In genomic region chr3:156160653-156161052, GRCh38 we compare ENCODE assay signal across 11 cellular contexts. TPM values are rescaled to one million over a fixed set of nuclear protein-coding genes. Genes with fewer than 3 reads are reported as not detected.
A peak's percentile ranks its signal among the peaks of the same experiment; 100 is the strongest.
DNase-seq lines count a peak whose midpoint lies in the region; ATAC-seq, FAIRE-seq and TF ChIP-seq lines count a peak whose summit lies in the region.
"Had no signal": no experiment of that assay in that cellular context is flagged by ENCODE, and none has a peak within 500 bp of the region (broad histone marks: within the 10 kb centered on the region; RNA-seq: fewer than 3 reads in every experiment).

No MANE protein-coding gene starts in this region.

- H3K9me2 ChIP-seq in PC-9 (ENCODE audit: insufficient read depth), result no peaks in the 10 kb centered on the region

- H3K9me3 ChIP-seq in PC-9 (ENCODE audit: insufficient read depth, low read depth), result peaks cover 4% of the 10 kb centered on the region; the same call in 1 of the 2 replicates

- no peaks in the 10 kb centered on the region for H3K36me3 ChIP-seq in PC-9 (ENCODE audit: low read depth)

- H3K4me3 Mint-ChIP-seq in natural killer cell, result peak overlapping the region; percentile 11

- H4K20me1 ChIP-seq in PC-9 (ENCODE audit: insufficient read depth), result no peaks in the 10 kb centered on the region

- no peak overlapping the region; the same call in 1 of the 2 replicates for H2AFZ ChIP-seq in PC-9

- H3K4me3 ChIP-seq in PC-9, result no peak overlapping the region

- no peak for FAIRE-seq in frontal cortex (lab: Jason Lieb, UNC)

- H3K27me3 ChIP-seq in PC-9 (ENCODE audit: insufficient read depth, low read depth), result no peaks in the 10 kb centered on the region

- no TSS peak for BruUV-seq in PC-9 (replicated peaks; lab: Mats Ljungman, UMichigan)

- no peaks in the 10 kb centered on the region for H3F3A ChIP-seq in PC-9 (ENCODE audit: insufficient read depth, low read depth)

- H3K4me1 Mint-ChIP-seq in natural killer cell, result peaks cover 13 to 19% of the 10 kb centered on the region in 2 donors

- H3K27me3 Mint-ChIP-seq in natural killer cell (ENCODE audit: low read depth in 2 of 2), result peaks cover 0 to 2% of the 10 kb centered on the region in 2 donors

- POLR2A ChIA-PET in PC-9 (lab: Charles Lee; ENCODE audit: unreplicated experiment), result no interaction called here

- H3K4me2 ChIP-seq in PC-9, result peak overlapping the region; percentile 12; the same call in 1 of the 2 replicates

- H3K27ac Mint-ChIP-seq in natural killer cell, result peak overlapping the region in 1 of 2 donors; percentile 69

- H3K36me3 Mint-ChIP-seq in natural killer cell, result no peaks in the 10 kb centered on the region

- TF ChIP-seq CTCF in PC-9 (conservative IDR thresholded peaks at IDR 0.05), result no peak
- no peak for TF ChIP-seq CTCF in natural killer cell (IDR thresholded peaks at IDR 0.05)

- H3K9me3 Mint-ChIP-seq in natural killer cell, result no peaks in the 10 kb centered on the region

- CTCF ChIA-PET in PC-9 (lab: Charles Lee), result interaction anchor here (0.6 kb wide), 1 partner anchor 976 kb away, joined by 4 read pairs; no protein-coding TSS in a partner anchor

- intact Hi-C loops in PC-9 (cut with micrococcal nuclease; ENCODE audit: unreplicated experiment) (no loop called here), natural killer cell (cut with micrococcal nuclease) (no loop called here), left colon (cut with DNase I, micrococcal nuclease) (no loop called here)

- no peak overlapping the region for H3K27ac ChIP-seq in PC-9
- H3K27ac ChIP-seq: 22Rv1, HL-60 had no signal

- peak; percentile 19 for DNase-seq in NCI-H1105 treated with DMSO at 0.1 percent for 48 hours (lab: John Stamatoyannopoulos, UW)
- no peak for DNase-seq in NCI-H1105 (lab: John Stamatoyannopoulos, UW)
- no peak for DNase-seq in PC-9
- DNase-seq in natural killer cell, result no peak
- no peak for DNase-seq in occipital lobe (lab: John Stamatoyannopoulos, UW)
- no peak for DNase-seq in frontal cortex (ENCODE audit: low spot score in 2 of 2)
- no peak for DNase-seq in left colon

- ATAC-seq in HG02759 (IDR thresholded peaks at IDR 0.05; ENCODE audit: unreplicated experiment) (peak; percentile 74), natural killer cell (peak; percentile 47 to 71 (median 67)), left colon (no peak)

- H3K4me1 ChIP-seq in PC-9 (replicated peaks; ENCODE audit: insufficient read depth), result 0 out of 2 replicates have a peak, but pooled peaks cover 12% of the 10 kb centered on the region

- no peaks in the 10 kb centered on the region for H3K79me2 ChIP-seq in PC-9 (ENCODE audit: low read depth)

RNA-seq across cellular contexts. Expression of gene KCNAB1, which starts 40.3 kb away (rescaled TPM):
- total RNA-seq in PC-9 (2021), result 1.4 and 3.3 TPM in 2 replicates
- total RNA-seq in natural killer cell, result not detected
- 15.3 TPM for total RNA-seq in occipital lobe
- total RNA-seq in frontal cortex, result 31.4 TPM
- 1 to 10 TPM in 1 of 2 donors, under 1 TPM in 1; 0.70 to 3.3 TPM for total RNA-seq in left colon
- total RNA-seq: T-helper 2 cell treated with Interferon-gamma antibody and Interleukin-4, amounts not matched to agents 100 ng/mL and 5 ng/mL, for 36 hours had no signal
